ENCODE assay signal across 13 cellular contexts in the genomic region with DNA sequence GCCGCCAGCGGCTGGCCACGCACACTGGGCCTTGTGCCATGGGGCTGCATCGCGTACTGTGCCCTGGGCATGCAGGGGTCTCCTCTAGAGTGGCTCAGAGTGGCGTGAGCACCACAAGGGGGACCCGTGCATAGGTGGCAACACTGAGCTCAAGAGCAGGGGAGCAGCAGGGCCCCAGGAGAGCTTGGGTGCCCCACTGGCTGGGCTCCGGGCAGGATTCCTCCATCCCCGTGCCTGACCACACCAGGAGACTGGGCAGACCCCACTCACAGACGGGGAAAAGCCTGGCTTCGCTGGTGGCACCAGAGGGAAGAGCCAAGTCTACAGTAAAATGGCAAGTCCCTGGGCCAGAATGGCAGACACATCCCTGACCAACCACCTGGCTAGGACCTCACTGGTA. TPM values are rescaled to one million over a fixed set of nuclear protein-coding genes. Genes with fewer than 3 reads are reported as not detected.
"Had no signal": no experiment of that assay in that cellular context is flagged by ENCODE, and none has a peak within 500 bp of the region (broad histone marks: within the 10 kb centered on the region; RNA-seq: fewer than 3 reads in every experiment).

No MANE protein-coding gene starts in this region.

RNA-seq across cellular contexts. Expression of gene SPDYE2, which starts 17.6 kb away (rescaled TPM):
- total RNA-seq: activated CD4-positive, alpha-beta memory T cell treated with anti-CD3 and anti-CD28 coated beads for 36 hours; activated naive CD4-positive, alpha-beta T cell treated with anti-CD3 and anti-CD28 coated beads for 36 hours; activated naive CD4-positive, alpha-beta T cell treated with anti-CD3 and anti-CD28 coated beads, Interleukin-2, amount 50 U/mL, for 72 hours; activated T-helper 1 cell treated with anti-CD3 and anti-CD28 coated beads, Interleukin-12 subunit alpha, Interleukin-12 subunit beta, Interleukin-2, Interleukin-4 antibody, amounts not matched to agents 30 ng/mL and 10 ng/mL and 1 ng/mL, durations not matched to agents 14 hours and 24 hours and 36 hours; activated T-helper 2 cell treated with anti-CD3 and anti-CD28 coated beads, Interferon-gamma antibody, Interleukin-2, Interleukin-4, amounts not matched to agents 10 μg/mL and 5 μg/mL and 100 μg/mL, durations not matched to agents 14 hours and 24 hours and 36 hours; ascending aorta; bronchial epithelial cell; cardiac septum; cerebellum; dermis blood vessel endothelial cell; esophagus muscularis mucosa; foreskin keratinocyte; gastrocnemius medialis had no signal
- polyA plus RNA-seq: foreskin keratinocyte had no signal
